Comparison of ENCODE assay signal across 9 cellular contexts in genomic region chr1:225771661-225772322, GRCh38. TPM values are rescaled to one million over a fixed set of nuclear protein-coding genes. Genes with fewer than 3 reads are reported as not detected.
DNase-seq lines count a peak whose midpoint lies in the region; ATAC-seq and TF ChIP-seq lines count a peak whose summit lies in the region.
"Had no signal": no experiment of that assay in that cellular context is flagged by ENCODE, and none has a peak within 500 bp of the region (broad histone marks: within the 10 kb centered on the region; RNA-seq: fewer than 3 reads in every experiment).

No MANE protein-coding gene starts in this region.

- H3K27ac ChIP-seq in 22Rv1 (peak overlapping the region; percentile 97), Karpas-422 (ENCODE audit: low read length) (no peak overlapping the region), cingulate gyrus (ENCODE audit: low read depth, low read length) (peak overlapping the region; percentile 52)

- H3K36me3 ChIP-seq in Karpas-422 (ENCODE audit: insufficient read depth, low read length) (no peaks in the 10 kb centered on the region), neuron (ENCODE audit: insufficient read depth, low read length) (no peaks in the 10 kb centered on the region)
- H3K36me3 ChIP-seq: thoracic aorta had no signal

- H4K20me1 ChIP-seq in Karpas-422 (ENCODE audit: insufficient read depth, low read depth, low read length) = no peaks in the 10 kb centered on the region

- no peaks in the 10 kb centered on the region for H3K9me2 ChIP-seq in Karpas-422 (replicated peaks; ENCODE audit: insufficient read depth, low read length)

- no peak for ATAC-seq in GM21576 (IDR thresholded peaks at IDR 0.05; ENCODE audit: unreplicated experiment)

- no peak overlapping the region for H3K4me2 ChIP-seq in Karpas-422 (ENCODE audit: low read depth, low read length, poor library complexity, severe bottlenecking)

- H3K27me3 ChIP-seq in Karpas-422 (ENCODE audit: low read length) = no peaks in the 10 kb centered on the region
- H3K27me3 ChIP-seq in neuron (ENCODE audit: insufficient read depth, low read length) = no peaks in the 10 kb centered on the region

- H2AFZ ChIP-seq in Karpas-422 (ENCODE audit: low read length) (peak overlapping the region; percentile 57; the same call in 1 of the 2 replicates), neuron (ENCODE audit: low read depth, low read length) (peak overlapping the region; percentile 63)

- no peak overlapping the region for H3K9ac ChIP-seq in Karpas-422 (ENCODE audit: low read length)

- no peaks in the 10 kb centered on the region for H3K79me2 ChIP-seq in Karpas-422 (ENCODE audit: low read length)

- no peak for TF ChIP-seq CTCF in 22Rv1 (IDR thresholded peaks at IDR 0.05)

- H3K9me3 ChIP-seq in Karpas-422 (ENCODE audit: low read length) (no peaks in the 10 kb centered on the region), neuron (ENCODE audit: low read length) (no peaks in the 10 kb centered on the region)
- H3K9me3 ChIP-seq: thoracic aorta had no signal

- H3K4me3 ChIP-seq in Karpas-422 (ENCODE audit: low read length) = no peak overlapping the region
- H3K4me3 ChIP-seq in neuron (ENCODE audit: low read length) = no peak overlapping the region
- H3K4me3 ChIP-seq: thoracic aorta had no signal

- DNase-seq in Karpas-422 = peak; percentile 41
- DNase-seq in kidney tubule cell (ENCODE audit: low spot score) = no peak
- DNase-seq in GM19238 (ENCODE audit: insufficient read length, low spot score) = no peak
- no peak for DNase-seq in activated effector memory CD4-positive, alpha-beta T cell treated with anti-CD3 and anti-CD28 coated beads, Interleukin-2, amount 50 U/mL, for 16 hours

- peaks cover 1% of the 10 kb centered on the region for H3K4me1 ChIP-seq in Karpas-422 (ENCODE audit: low read length)
- H3K4me1 ChIP-seq in neuron (ENCODE audit: insufficient read depth, low read length) = peaks cover 64% of the 10 kb centered on the region

RNA-seq across cellular contexts. Expression of gene SRP9, which starts 5.8 kb away (rescaled TPM):
- 105 and 245 TPM in 2 replicates for total RNA-seq in Karpas-422 (2014; rRNA removed; shearing (Covaris generic); ENCODE audit: low replicate concordance)

RNA-seq across cellular contexts. Expression of gene EPHX1, which starts 38.1 kb away (rescaled TPM):
- 0.63 and 3.2 TPM in 2 replicates for total RNA-seq in Karpas-422 (2014; rRNA removed; shearing (Covaris generic); ENCODE audit: low replicate concordance)
